ENCODE assay signal across 19 cellular contexts in genomic region chrY:7728935-7729317, GRCh38.
DNase-seq lines count a peak whose midpoint lies in the region; ATAC-seq, FAIRE-seq and TF ChIP-seq lines count a peak whose summit lies in the region.
"Had no signal": no experiment of that assay in that cellular context is flagged by ENCODE, and none has a peak within 500 bp of the region (broad histone marks: within the 10 kb centered on the region; RNA-seq: fewer than 3 reads in every experiment).

No MANE protein-coding gene starts in this region.

- CTCF ChIA-PET in RWPE1 (lab: Yijun Ruan, JAX): no interaction called here

- FAIRE-seq in islet of Langerhans (lab: Jason Lieb, UNC): peak; percentile 61

- no peaks in the 10 kb centered on the region for H3K27me3 Mint-ChIP-seq in stimulated activated naive CD8-positive, alpha-beta T cell treated with anti-CD3 and anti-CD28 coated beads, Interleukin-15, amount 100 ng/mL, for 72 hours
- H3K27me3 Mint-ChIP-seq: CD4-positive, alpha-beta T cell had no signal

- no peak for TF ChIP-seq POLR2A in erythroblast (IDR thresholded peaks at IDR 0.05; ENCODE audit: low read length)

- H3K4me1 Mint-ChIP-seq in stimulated activated naive CD8-positive, alpha-beta T cell treated with anti-CD3 and anti-CD28 coated beads, Interleukin-15, amount 100 ng/mL, for 72 hours: peaks cover 5% of the 10 kb centered on the region
- H3K4me1 Mint-ChIP-seq: endodermal cell had no signal

- ATAC-seq in stimulated activated naive CD8-positive, alpha-beta T cell treated with anti-CD3 and anti-CD28 coated beads, Interleukin-15, amount 100 ng/mL, for 72 hours: peak; percentile 62

- DNase-seq in activated T-cell treated with anti-CD3 and anti-CD28 coated beads for 48 hours (ENCODE audit: low read depth) (peak; percentile 2), activated T-cell treated with anti-CD3 and anti-CD28 coated beads for 4 hours (no peak), RWPE1 (ENCODE audit: low spot score) (no peak), erythroblast (lab: John Stamatoyannopoulos, UW) (no peak), retina (no peak), cerebellum (ENCODE audit: low spot score) (no peak)
- DNase-seq in stimulated activated naive CD8-positive, alpha-beta T cell treated with anti-CD3 and anti-CD28 coated beads, Interleukin-15, amount 100 ng/mL, for 72 hours: peak; percentile 1 to 33
- DNase-seq: ACHN; activated CD4-positive, CD25-positive, alpha-beta regulatory T cell; CD4-positive, alpha-beta T cell; central memory CD4-positive, alpha-beta T cell; DMS79 treated with DMSO at 0.1 percent for 48 hours; endodermal cell; gastrocnemius medialis; left ventricle myocardium inferior; NCI-H82; stimulated activated naive CD4-positive, alpha-beta T cell treated with Interleukin-2 at 50 U/mL for 16 hours had no signal

- no peak for TF ChIP-seq CTCF in RWPE1 (conservative IDR thresholded peaks at IDR 0.05; ENCODE audit: low read depth)

- H3K27ac ChIP-seq in RWPE1: peak overlapping the region; percentile 80
- H3K27ac ChIP-seq: gastrocnemius medialis, HL-60, left ventricle myocardium inferior had no signal

- no peak overlapping the region for H3K27ac Mint-ChIP-seq in stimulated activated naive CD8-positive, alpha-beta T cell treated with anti-CD3 and anti-CD28 coated beads, Interleukin-15, amount 100 ng/mL, for 72 hours
- H3K27ac Mint-ChIP-seq: CD4-positive, alpha-beta T cell; endodermal cell had no signal

- no peak overlapping the region for H3K4me3 Mint-ChIP-seq in stimulated activated naive CD8-positive, alpha-beta T cell treated with anti-CD3 and anti-CD28 coated beads, Interleukin-15, amount 100 ng/mL, for 72 hours
- H3K4me3 Mint-ChIP-seq: CD4-positive, alpha-beta T cell; endodermal cell had no signal

- POLR2A ChIA-PET in RWPE1 (lab: Yijun Ruan, JAX; ENCODE audit: low non-redundant PET): no interaction called here

- H3K9me3 Mint-ChIP-seq in stimulated activated naive CD8-positive, alpha-beta T cell treated with anti-CD3 and anti-CD28 coated beads, Interleukin-15, amount 100 ng/mL, for 72 hours: no peaks in the 10 kb centered on the region
- H3K9me3 Mint-ChIP-seq: CD4-positive, alpha-beta T cell; endodermal cell had no signal

Comparison
In these comparisons a context has a peak if more than half of its experiments do, and no peak if none do; other contexts are left out.
1. DNase-seq: peak in activated T-cell treated with anti-CD3 and anti-CD28 coated beads for 48 hours (single experiment) and stimulated activated naive CD8-positive, alpha-beta T cell treated with anti-CD3 and anti-CD28 coated beads, Interleukin-15, amount 100 ng/mL, for 72 hours (2 of 2); none in activated T-cell treated with anti-CD3 and anti-CD28 coated beads for 4 hours (single experiment), RWPE1 (single experiment), erythroblast (0 of 2), retina (single experiment) and cerebellum (single experiment).